8 cellular contexts compared by ENCODE assay signal in genomic region chr9:127917603-127918002, GRCh38. TPM values are rescaled to one million over a fixed set of nuclear protein-coding genes. Genes with fewer than 3 reads are reported as not detected.
DNase-seq lines count a peak whose midpoint lies in the region; ATAC-seq and TF ChIP-seq lines count a peak whose summit lies in the region.

No MANE protein-coding gene starts in this region.

- H3K9me3 Mint-ChIP-seq in CD14-positive monocyte (peaks cover 0 to 1% (median 0%) of the 10 kb centered on the region in 7 donors), activated B cell treated with CpG ODN at 0.5 μM for 24 hours (no peaks in the 10 kb centered on the region)

- H3K9ac ChIP-seq in muscle layer of colon (ENCODE audit: low read length): peak overlapping the region; percentile 4

- H3K27ac ChIP-seq in muscle layer of colon (ENCODE audit: low read depth, low read length): peak overlapping the region; percentile 55

- H3K36me3 Mint-ChIP-seq in CD14-positive monocyte: peaks cover 9 to 13% of the 10 kb centered on the region in 2 donors
- H3K36me3 Mint-ChIP-seq in activated B cell treated with CpG ODN at 0.5 μM for 24 hours (ENCODE audit: low read depth): peaks cover 26% of the 10 kb centered on the region

- POLR2A ChIA-PET in activated B cell treated with CpG ODN at 0.5 μM for 24 hours (lab: Charles Lee): interaction anchor here (0.7 to 12.0 kb wide), 26 partner anchors 11 to 521 kb away, joined by 3 to 457 read pairs (median 6); partner anchors contain the start of genes CDK9, FPGS, GOLGA2 and LRSAM1

- no peaks in the 10 kb centered on the region for H3K9me3 ChIP-seq in muscle layer of colon (ENCODE audit: low read length)

- no peak overlapping the region for H3K4me3 ChIP-seq in muscle layer of colon (ENCODE audit: low read depth in 1 of 2, low read length in 2 of 2)

- H3K4me1 ChIP-seq in muscle layer of colon (ENCODE audit: insufficient read depth, low read length): peaks cover 16% of the 10 kb centered on the region

- intact Hi-C loops in CD14-positive monocyte (cut with micrococcal nuclease): loop anchor here (2.0 to 5.0 kb wide), 7 partner anchors 19 to 695 kb away; partner anchors contain the start of genes CDK9 (in 1 of the 2), SH2D3C (in 1 of the 2), ST6GALNAC6 (in 1 of the 2) and TOR2A (in 1 of the 2)
- intact Hi-C loops in activated B cell treated with CpG ODN at 0.5 μM for 24 hours (cut with micrococcal nuclease): loop anchor here (1.0 to 2.0 kb wide), 13 partner anchors 11 to 692 kb away; partner anchors contain the start of genes DPM2, FPGS, PIP5KL1 and PTRH1

- TF ChIP-seq CTCF in CD14-positive monocyte (IDR thresholded peaks at IDR 0.05) (no peak), activated B cell treated with CpG ODN at 0.5 μM for 24 hours (IDR thresholded peaks at IDR 0.05) (no peak)

- H3K4me3 Mint-ChIP-seq in CD14-positive monocyte (peak overlapping the region; percentile 61 to 81), activated B cell treated with CpG ODN at 0.5 μM for 24 hours (peak overlapping the region; percentile 85)

- peaks cover 0 to 4% of the 10 kb centered on the region in 2 donors for H3K27me3 ChIP-seq in muscle layer of colon (ENCODE audit: control insufficient read depth in 1 of 2, insufficient read depth in 2 of 2, low read length in 2 of 2)

- DNase-seq in CD14-positive monocyte (ENCODE audit: low spot score) (no peak), activated B cell treated with CpG ODN at 0.5 μM for 24 hours (peak; percentile 70), D341Med (ENCODE audit: low spot score) (no peak), SK-N-DZ (ENCODE audit: low spot score) (no peak)

- H3K27ac Mint-ChIP-seq in CD14-positive monocyte (peak overlapping the region; percentile 81 to 100 (median 97)), activated B cell treated with CpG ODN at 0.5 μM for 24 hours (peak overlapping the region; percentile 95)

- H3K27me3 Mint-ChIP-seq in CD14-positive monocyte (ENCODE audit: low read depth in 3 of 3) (peaks cover 9 to 18% (median 12%) of the 10 kb centered on the region in 3 donors), activated B cell treated with CpG ODN at 0.5 μM for 24 hours (no peaks in the 10 kb centered on the region)

- ATAC-seq in GM21786 (IDR thresholded peaks at IDR 0.05; ENCODE audit: unreplicated experiment) (peak; percentile 19), activated B cell treated with CpG ODN at 0.5 μM for 24 hours (ENCODE audit: low read depth) (peak; percentile 63), HG03135 (IDR thresholded peaks at IDR 0.05; ENCODE audit: unreplicated experiment) (no peak), HG03159 (IDR thresholded peaks at IDR 0.05; ENCODE audit: unreplicated experiment) (no peak)

- CTCF ChIA-PET in activated B cell treated with CpG ODN at 0.5 μM for 24 hours (lab: Charles Lee): interaction anchor here (0.6 to 3.8 kb wide), 10 partner anchors 11 to 332 kb away, joined by 3 to 21 read pairs (median 3); partner anchors contain the start of genes CDK9 and TOR2A

- peaks cover 65% of the 10 kb centered on the region for H3K4me1 Mint-ChIP-seq in CD14-positive monocyte
- H3K4me1 Mint-ChIP-seq in activated B cell treated with CpG ODN at 0.5 μM for 24 hours: peaks cover 71% of the 10 kb centered on the region

- no peaks in the 10 kb centered on the region for H3K36me3 ChIP-seq in muscle layer of colon (ENCODE audit: insufficient read depth, low read length)

RNA-seq across cellular contexts. Expression of gene ST6GALNAC4, which starts 0.8 kb away (rescaled TPM):
- 10 to 100 TPM in 1 of 2 donors, 1 to 10 TPM in 1; 8.9 to 10.3 TPM for polyA plus RNA-seq in CD14-positive monocyte
- 71.3 and 85.4 TPM in 2 replicates for total RNA-seq in activated B cell treated with CpG ODN at 0.5 μM for 24 hours
- 28.1 and 28.4 TPM in 2 replicates for polyA plus RNA-seq in SK-N-DZ (2014; cell fraction: cytosol; rRNA removed)
- 18.1 and 19.8 TPM in 2 replicates for polyA plus RNA-seq in SK-N-DZ (2014; cell fraction: nucleus; rRNA removed)

RNA-seq across cellular contexts. Expression of gene PIP5KL1, which starts 13.0 kb away (rescaled TPM):
- under 1 TPM; 0.31 to 0.57 TPM for polyA plus RNA-seq in CD14-positive monocyte
- 1.7 and 1.8 TPM in 2 replicates for total RNA-seq in activated B cell treated with CpG ODN at 0.5 μM for 24 hours
- polyA plus RNA-seq in SK-N-DZ (2014; cell fraction: cytosol; rRNA removed): 2.1 and 3.6 TPM in 2 replicates
- polyA plus RNA-seq in SK-N-DZ (2014; cell fraction: nucleus; rRNA removed): 18.2 and 18.8 TPM in 2 replicates

RNA-seq across cellular contexts. Expression of gene ST6GALNAC6, which starts 18.2 kb away (rescaled TPM):
- polyA plus RNA-seq in CD14-positive monocyte: 10 to 100 TPM in 1 of 2 donors, 1 to 10 TPM in 1; 8.2 to 12.0 TPM
- 39.9 and 47.5 TPM in 2 replicates for total RNA-seq in activated B cell treated with CpG ODN at 0.5 μM for 24 hours
- polyA plus RNA-seq in SK-N-DZ (2014; cell fraction: cytosol; rRNA removed): 28.5 and 39.2 TPM in 2 replicates
- polyA plus RNA-seq in SK-N-DZ (2014; cell fraction: nucleus; rRNA removed): 30.8 and 39.5 TPM in 2 replicates

RNA-seq across cellular contexts. Expression of gene DPM2, which starts 20.1 kb away (rescaled TPM):
- 10 to 100 TPM; 25.4 to 28.7 TPM for polyA plus RNA-seq in CD14-positive monocyte
- total RNA-seq in activated B cell treated with CpG ODN at 0.5 μM for 24 hours: 41.4 and 50.6 TPM in 2 replicates
- polyA plus RNA-seq in SK-N-DZ (2014; cell fraction: cytosol; rRNA removed): 52.5 and 55.6 TPM in 2 replicates
- 46.6 and 51.6 TPM in 2 replicates for polyA plus RNA-seq in SK-N-DZ (2014; cell fraction: nucleus; rRNA removed)

RNA-seq across cellular contexts. Expression of gene AK1, which starts 40.1 kb away (rescaled TPM):
- not detected for polyA plus RNA-seq in CD14-positive monocyte
- total RNA-seq in activated B cell treated with CpG ODN at 0.5 μM for 24 hours: 6.9 and 8.1 TPM in 2 replicates
- polyA plus RNA-seq in SK-N-DZ (2014; cell fraction: cytosol; rRNA removed): 61.6 and 106 TPM in 2 replicates
- polyA plus RNA-seq in SK-N-DZ (2014; cell fraction: nucleus; rRNA removed): 55.2 and 64.2 TPM in 2 replicates

Comparison
In these comparisons a context has a peak if more than half of its experiments do, and no peak if none do; other contexts are left out.
1. ATAC-seq: peak in GM21786 (single experiment) and activated B cell treated with CpG ODN at 0.5 μM for 24 hours (single experiment); none in HG03135 (single experiment) and HG03159 (single experiment).